1 cellular context compared by ENCODE assay signal in the genomic region with DNA sequence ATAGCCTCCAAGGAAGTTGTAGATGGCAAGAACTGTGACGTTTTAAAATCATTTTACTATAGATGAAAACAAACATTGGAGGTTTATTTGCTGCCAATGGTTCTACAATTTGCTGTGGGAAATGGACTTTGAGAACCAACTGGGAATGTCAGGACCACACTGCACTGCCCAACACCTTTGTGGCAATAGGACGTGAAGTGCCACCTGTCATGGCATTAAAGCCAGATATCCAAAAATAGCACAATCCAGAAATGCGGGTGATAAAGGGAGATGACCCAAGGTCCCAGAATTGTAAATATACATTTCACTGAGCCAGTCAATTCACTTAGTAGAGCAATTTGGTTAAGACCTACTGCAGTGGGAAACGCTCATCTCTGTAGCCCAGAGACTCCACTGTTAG.
TF ChIP-seq lines count a peak whose summit lies in the region.

No MANE protein-coding gene starts in this region.

TF ChIP-seq in HCT116, 20 proteins besides CTCF, POLR2A, EP300 and RAD21 (continued from another document):
- TF ChIP-seq, protein P1, sequence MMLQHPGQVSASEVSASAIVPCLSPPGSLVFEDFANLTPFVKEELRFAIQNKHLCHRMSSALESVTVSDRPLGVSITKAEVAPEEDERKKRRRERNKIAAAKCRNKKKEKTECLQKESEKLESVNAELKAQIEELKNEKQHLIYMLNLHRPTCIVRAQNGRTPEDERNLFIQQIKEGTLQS (IDR thresholded peaks at IDR 0.05) = no peak
- TF ChIP-seq ZFX (IDR thresholded peaks at IDR 0.05) (no peak), SRF (IDR thresholded peaks at IDR 0.05; ENCODE audit: low read depth) (no peak), JUND (IDR thresholded peaks at IDR 0.05) (no peak)
